In genomic region chr1:155085504-155086181, GRCh38 we compare ENCODE assay signal across 8 cellular contexts. TPM values are rescaled to one million over a fixed set of nuclear protein-coding genes. Genes with fewer than 3 reads are reported as not detected.
DNase-seq lines count a peak whose midpoint lies in the region; ATAC-seq, FAIRE-seq and TF ChIP-seq lines count a peak whose summit lies in the region.

No MANE protein-coding gene starts in this region.

- FAIRE-seq in A549 (lab: Jason Lieb, UNC): no peak

- WGBS in A549 (ENCODE audit: missing lambda C conversion rate): 0% methylated on average over 29 of the region's 35 CpGs
- 1 to 2% (median 2%) methylated on average over 14 to 35 of the region's 35 CpGs for WGBS in adrenal gland, 4 donors

- H3K27ac ChIP-seq in A549 (peak overlapping the region; percentile 74 to 88), HEK293 (ENCODE audit: extremely low read depth, low read depth, low read length) (peak overlapping the region; percentile 61; the same call in 1 of the 2 replicates), adrenal gland (peak overlapping the region; percentile 72 to 91 (median 81))

- H3K36me3 ChIP-seq in HEK293 (ENCODE audit: control insufficient read depth in 2 of 2, insufficient read depth in 1 of 2, low read length in 2 of 2) (no peaks in the 10 kb centered on the region), adrenal gland (replicated peaks in 1 of 2) (no peaks in the 10 kb centered on the region)

- TF ChIP-seq RAD21 in A549 (conservative IDR thresholded peaks at IDR 0.05 in 1 of 2, IDR thresholded peaks at IDR 0.05 in 1 of 2): peak in 1 of 2 experiments; percentile 39; a peak in 1 of 5 replicates

- H3K4me3 ChIP-seq in A549: peak overlapping the region; percentile 59
- H3K4me3 ChIP-seq in HEK293 (ENCODE audit: low read depth, low read length): peak overlapping the region; percentile 78
- H3K4me3 ChIP-seq in adrenal gland: peak overlapping the region in 2 of 4 donors; percentile 56 to 59
- H3K4me3 ChIP-seq in iPS-18c (ENCODE audit: insufficient read depth, low read depth, low read length): peak overlapping the region; percentile 96

- no peak for TF ChIP-seq EP300 in A549 (IDR thresholded peaks at IDR 0.05)

- intact Hi-C loops in adrenal gland (cut with DNase I): loop anchor here in 1 of 2 donors (2.0 kb wide), 1 partner anchor 23 kb away; the partner anchor contains the start of gene EFNA4

- ATAC-seq in A549 (peak; percentile 42 to 45), HG03520 (IDR thresholded peaks at IDR 0.05; ENCODE audit: unreplicated experiment) (no peak), HG02938 (IDR thresholded peaks at IDR 0.05; ENCODE audit: unreplicated experiment) (no peak)

- H3K9me3 ChIP-seq in A549 (no peaks in the 10 kb centered on the region), HEK293 (ENCODE audit: control insufficient read depth, insufficient read depth, low read depth, low read length) (no peaks in the 10 kb centered on the region), adrenal gland (replicated peaks in 1 of 3) (no peaks in the 10 kb centered on the region), iPS-18c (ENCODE audit: control insufficient read depth, insufficient read depth, low read length) (no peaks in the 10 kb centered on the region)

- CTCF ChIA-PET in A549 (lab: Yijun Ruan, JAX) (interaction anchor here (0.6 to 5.5 kb wide), 50 partner anchors 10 to 1497 kb away, joined by 3 to 350 read pairs (median 5); partner anchors contain the start of genes ADAM15, DCST1, DCST2 and EFNA1), HEK293 (lab: Yijun Ruan, JAX) (interaction anchor here (0.5 to 4.5 kb wide), 58 partner anchors 8 to 543 kb away, joined by 3 to 117 read pairs (median 4); partner anchors contain the start of genes ADAM15, EFNA4, KRTCAP2 and PBXIP1)

- POLR2A ChIA-PET in A549 (lab: Yijun Ruan, JAX): interaction anchor here (1.0 to 1.8 kb wide), 4 partner anchors 35 to 112 kb away, joined by 3 to 7 read pairs (median 4); partner anchors contain the start of gene ADAM15
- POLR2A ChIA-PET in HEK293 (lab: Yijun Ruan, JAX): interaction anchor here (0.6 to 1.6 kb wide), 8 partner anchors 22 to 87 kb away, joined by 3 to 9 read pairs (median 4); partner anchors contain the start of genes ADAM15, DPM3, EFNA1 and EFNA4

- H3K4me2 ChIP-seq in A549: peak overlapping the region; percentile 100

- DNase-seq in A549 (ENCODE audit: low read depth in 1 of 2, low spot score in 1 of 2) (peak in 1 of 2 experiments; percentile 70), T-helper 2 cell (peak; percentile 48 to 71 (median 64)), adrenal gland (peak; percentile 74 to 87 (median 79))
- peak; percentile 71 for DNase-seq in stimulated activated CD4-positive, alpha-beta T cell treated with anti-CD3 and anti-CD28 coated beads, Interleukin-12 subunit alpha, Interleukin-12 subunit beta, amount 100 ng/mL, for 4 hours

- no peak for TF ChIP-seq POLR2A in A549 (IDR thresholded peaks at IDR 0.05; ENCODE audit: low read length)
- TF ChIP-seq POLR2A in adrenal gland (IDR thresholded peaks at IDR 0.05): no peak

- TF ChIP-seq CTCF in A549 (IDR thresholded peaks at IDR 0.05): no peak
- TF ChIP-seq CTCF in HEK293 (tag by site-specific recombination; IDR thresholded peaks at IDR 0.05): no peak
- no peak for TF ChIP-seq CTCF in adrenal gland (IDR thresholded peaks at IDR 0.05)

- H3K4me1 ChIP-seq in A549 (peaks cover 39% of the 10 kb centered on the region), HEK293 (ENCODE audit: control insufficient read depth, insufficient read depth, low read length) (peaks cover 10% of the 10 kb centered on the region), adrenal gland (replicated peaks in 1 of 2) (peaks cover 16 to 39% of the 10 kb centered on the region in 2 donors)

- peaks cover 35% of the 10 kb centered on the region for H3K27me3 ChIP-seq in adrenal gland

TF ChIP-seq in A549, 52 proteins besides CTCF, POLR2A, EP300 and RAD21 (continues in another document):
- TF ChIP-seq RFX5 (IDR thresholded peaks at IDR 0.05): 0 out of 2 replicates have a peak, but pooled peaks have one; percentile 13
- TF ChIP-seq TFCP2L1 (CRISPR knock-in tag; IDR thresholded peaks at IDR 0.05): no peak
- TF ChIP-seq BHLHE40 (IDR thresholded peaks at IDR 0.05; ENCODE audit: low read depth, low read length): 0 out of 2 replicates have a peak, but pooled peaks have one; percentile 23
- no peak for TF ChIP-seq PBX3 (IDR thresholded peaks at IDR 0.05)
- TF ChIP-seq TP53 (CRISPR knock-in tag; IDR thresholded peaks at IDR 0.05): 0 out of 2 replicates have a peak, but pooled peaks have one; percentile 25
- TF ChIP-seq FOSL2 (IDR thresholded peaks at IDR 0.05): no peak
- TF ChIP-seq FOSL2 (CRISPR knock-in tag; IDR thresholded peaks at IDR 0.05): peak; percentile 24; the same call in 1 of the 2 replicates

TF ChIP-seq in HEK293, 187 proteins besides CTCF, POLR2A, EP300 and RAD21 (continues in another document):
- TF ChIP-seq INSM2 (tag by site-specific recombination; IDR thresholded peaks at IDR 0.05): 0 out of 2 replicates have a peak, but pooled peaks have one; percentile 16
- TF ChIP-seq ZNF837 (tag by site-specific recombination; IDR thresholded peaks at IDR 0.05): no peak
- no peak for TF ChIP-seq PRDM1 (tag by site-specific recombination; IDR thresholded peaks at IDR 0.05)
- peak; percentile 30; the same call in 1 of the 2 replicates for TF ChIP-seq SP7 (tag by site-specific recombination; IDR thresholded peaks at IDR 0.05)
- TF ChIP-seq KLF10 (tag by site-specific recombination; IDR thresholded peaks at IDR 0.05): no peak; the same call in 1 of the 2 replicates
- TF ChIP-seq ZNF660 (tag by site-specific recombination; IDR thresholded peaks at IDR 0.05): no peak
- peak; percentile 52; the same call in 1 of the 2 replicates for TF ChIP-seq KLF7 (tag by site-specific recombination; IDR thresholded peaks at IDR 0.05; ENCODE audit: borderline replicate concordance)
- no peak for TF ChIP-seq ZNF571 (tag by site-specific recombination; IDR thresholded peaks at IDR 0.05)
- no peak for TF ChIP-seq ZNF157 (tag by site-specific recombination; IDR thresholded peaks at IDR 0.05)
- no peak for TF ChIP-seq ZNF133 (tag by site-specific recombination; IDR thresholded peaks at IDR 0.05)

RNA-seq across cellular contexts. Expression of gene EFNA3, which starts 7.0 kb away (rescaled TPM):
- 1.9 and 2.6 TPM in 2 replicates for polyA plus RNA-seq in A549 (2011; rRNA removed)
- 2.6 and 3.0 TPM in 2 replicates for polyA plus RNA-seq in A549 (2012; cell fraction: cytosol; rRNA removed)
- 2.7 and 3.3 TPM in 2 replicates for polyA plus RNA-seq in A549 (2012; cell fraction: nucleus; rRNA removed)
- 2.0 to 3.2 TPM (median 2.7 TPM) in 3 replicates for polyA plus RNA-seq in A549 (2017; fragmentation: RNase III; extraction: RNeasy Plus Mini Kit Qiagen cat#74134 plus additional on column Dnase treatment)
- 2.6 and 4.0 TPM in 2 replicates for polyA minus RNA-seq in A549 (2011; rRNA and poly(A)+ RNA removed)
- 1 to 10 TPM; 1.4 to 6.6 (median 2.7) TPM for total RNA-seq in adrenal gland
- polyA plus RNA-seq in adrenal gland: 1 to 10 TPM; 2.8 to 4.0 (median 3.7) TPM

RNA-seq across cellular contexts. Expression of gene EFNA4, which starts 22.1 kb away (rescaled TPM):
- polyA plus RNA-seq in A549 (2011; rRNA removed) (3.1 and 4.9 TPM in 2 replicates), A549 (2017; fragmentation: RNase III; extraction: RNeasy Plus Mini Kit Qiagen cat#74134 plus additional on column Dnase treatment) (6.1 to 8.7 TPM (median 7.5 TPM) in 3 replicates), adrenal gland (10 to 100 TPM; 10.0 to 23.5 (median 12.1) TPM)
- 5.3 and 7.4 TPM in 2 replicates for polyA plus RNA-seq in A549 (2012; cell fraction: cytosol; rRNA removed)
- 6.7 and 7.0 TPM in 2 replicates for polyA plus RNA-seq in A549 (2012; cell fraction: nucleus; rRNA removed)
- 4.5 and 5.9 TPM in 2 replicates for polyA minus RNA-seq in A549 (2011; rRNA and poly(A)+ RNA removed)
- total RNA-seq in adrenal gland: 10 to 100 TPM in 4 of 8 donors, 1 to 10 TPM in 4; 3.5 to 25.7 (median 11.2) TPM

RNA-seq across cellular contexts. Expression of gene ADAM15, which starts 34.5 kb away (rescaled TPM):
- polyA plus RNA-seq in A549 (2011; rRNA removed): 25.6 and 33.6 TPM in 2 replicates
- 48.4 and 71.3 TPM in 2 replicates for polyA plus RNA-seq in A549 (2012; cell fraction: cytosol; rRNA removed)
- 165 and 205 TPM in 2 replicates for polyA plus RNA-seq in A549 (2012; cell fraction: nucleus; rRNA removed)
- 33.0 to 35.2 TPM (median 34.2 TPM) in 3 replicates for polyA plus RNA-seq in A549 (2017; fragmentation: RNase III; extraction: RNeasy Plus Mini Kit Qiagen cat#74134 plus additional on column Dnase treatment)
- polyA minus RNA-seq in A549 (2011; rRNA and poly(A)+ RNA removed): 66.5 and 71.0 TPM in 2 replicates
- total RNA-seq in adrenal gland: 10 to 100 TPM; 41.9 to 84.2 (median 59.3) TPM
- polyA plus RNA-seq in adrenal gland: 100 to 1,000 TPM in 2 of 3 donors, 10 to 100 TPM in 1; 16.1 to 269 (median 240) TPM

RNA-seq across cellular contexts. Expression of gene EFNA1, which starts 42.0 kb away (rescaled TPM):
- polyA plus RNA-seq in A549 (2011; rRNA removed): 38.9 and 64.6 TPM in 2 replicates
- 50.0 and 68.1 TPM in 2 replicates for polyA plus RNA-seq in A549 (2012; cell fraction: cytosol; rRNA removed)
- 60.2 and 62.0 TPM in 2 replicates for polyA plus RNA-seq in A549 (2012; cell fraction: nucleus; rRNA removed)
- polyA plus RNA-seq in A549 (2017; fragmentation: RNase III; extraction: RNeasy Plus Mini Kit Qiagen cat#74134 plus additional on column Dnase treatment): 19.1 to 25.4 TPM (median 25.1 TPM) in 3 replicates
- polyA minus RNA-seq in A549 (2011; rRNA and poly(A)+ RNA removed): 56.6 and 85.8 TPM in 2 replicates
- total RNA-seq in adrenal gland: 10 to 100 TPM; 16.3 to 49.7 (median 31.0) TPM
- 10 to 100 TPM in 2 of 3 donors, 1 to 10 TPM in 1; 6.6 to 35.9 (median 30.2) TPM for polyA plus RNA-seq in adrenal gland

RNA-seq across cellular contexts. Expression of gene SLC50A1, which starts 50.0 kb away (rescaled TPM):
- polyA plus RNA-seq in A549 (2011; rRNA removed) (39.3 and 39.4 TPM in 2 replicates), A549 (2017; fragmentation: RNase III; extraction: RNeasy Plus Mini Kit Qiagen cat#74134 plus additional on column Dnase treatment) (28.2 to 30.7 TPM (median 28.9 TPM) in 3 replicates), adrenal gland (100 to 1,000 TPM in 1 of 3 donors, 10 to 100 TPM in 2; 55.2 to 172 (median 61.8) TPM)
- polyA plus RNA-seq in A549 (2012; cell fraction: cytosol; rRNA removed): 21.3 and 27.6 TPM in 2 replicates
- 11.9 and 13.7 TPM in 2 replicates for polyA plus RNA-seq in A549 (2012; cell fraction: nucleus; rRNA removed)
- 31.7 and 33.7 TPM in 2 replicates for polyA minus RNA-seq in A549 (2011; rRNA and poly(A)+ RNA removed)
- total RNA-seq in adrenal gland: 100 to 1,000 TPM in 1 of 8 donors, 10 to 100 TPM in 7; 31.7 to 108 (median 49.9) TPM

Comparison
In these comparisons a context has a peak if more than half of its experiments do, and no peak if none do; other contexts are left out.
1. ATAC-seq: peak in A549 (2 of 2); none in HG03520 (single experiment) and HG02938 (single experiment).
2. Of the 5 proteins assayed by ChIP-seq in both HEK293 and A549: peak only in HEK293: REST; only in A549: none; in both: none; in neither: 4.
3. Peak in every context shown above with its lines, with median percentiles within 50 percentile points of each other: H3K27ac ChIP-seq.